Comparison of ENCODE assay signal across 13 cellular contexts in genomic region chr19:38699647-38700349, GRCh38. TPM values are rescaled to one million over a fixed set of nuclear protein-coding genes. Genes with fewer than 3 reads are reported as not detected.
A peak's percentile ranks its signal among the peaks of the same experiment; 100 is the strongest.
DNase-seq lines count a peak whose midpoint lies in the region; ATAC-seq, FAIRE-seq and TF ChIP-seq lines count a peak whose summit lies in the region.
"Had no signal": no experiment of that assay in that cellular context is flagged by ENCODE, and none has a peak within 500 bp of the region (broad histone marks: within the 10 kb centered on the region; RNA-seq: fewer than 3 reads in every experiment).

No MANE protein-coding gene starts in this region.

- H3K9me1 ChIP-seq in endothelial cell of umbilical vein (replicated peaks; ENCODE audit: control insufficient read depth, extremely low read depth, insufficient read depth, low read length), result no peaks in the 10 kb centered on the region

- intact Hi-C loops in endothelial cell of umbilical vein (cut with micrococcal nuclease) (loop anchor here (10.0 kb wide), 1 partner anchor 295 kb away; the partner anchor contains the start of gene FAM98C), lower leg skin (cut with DNase I; ENCODE audit: low total_unique reads) (no loop called here), testis (cut with DNase I; ENCODE audit: low total_unique reads) (no loop called here)
- intact Hi-C loops in activated T-helper 2 cell treated with anti-CD3 and anti-CD28 coated beads, Interferon-gamma antibody, Interleukin-2, Interleukin-4, amounts not matched to agents 10 μg/mL and 5 μg/mL and 100 μg/mL, durations not matched to agents 14 hours and 24 hours and 36 hours (cut with micrococcal nuclease), result no loop called here

- WGBS in lower leg skin, 2 donors, result 82 to 89% methylated on average over 18 of the region's 18 CpGs
- 80 to 91% methylated on average over 16 to 18 of the region's 18 CpGs for WGBS in testis, 2 donors

- ATAC-seq in thoracic aorta (ENCODE audit: insufficient number of reproducible peaks, low FRiP score, low read depth), result no peak

- no peak overlapping the region for H3K4me3 ChIP-seq in endothelial cell of umbilical vein (replicated peaks in 1 of 3; ENCODE audit: insufficient read depth in 1 of 3, low read depth in 1 of 3, low read length in 3 of 3)
- no peak overlapping the region for H3K4me3 ChIP-seq in muscle layer of colon (ENCODE audit: low read depth in 1 of 2, low read length in 2 of 2)
- H3K4me3 ChIP-seq in thoracic aorta, result no peak overlapping the region
- H3K4me3 ChIP-seq in lower leg skin (ENCODE audit: low read depth, poor library complexity, severe bottlenecking), result no peak overlapping the region
- no peak overlapping the region for H3K4me3 ChIP-seq in testis

- POLR2A ChIA-PET in endothelial cell of umbilical vein (lab: Charles Lee), result no interaction called here

- no peak for TF ChIP-seq CTCF in VCaP (conservative IDR thresholded peaks at IDR 0.05)
- TF ChIP-seq CTCF in endothelial cell of umbilical vein (IDR thresholded peaks at IDR 0.05; ENCODE audit: extremely low read depth in 1 of 2, insufficient read depth in 1 of 2, low read depth in 1 of 2, low read length in 2 of 2), result no peak
- no peak for TF ChIP-seq CTCF in thoracic aorta (IDR thresholded peaks at IDR 0.05)
- TF ChIP-seq CTCF in lower leg skin (IDR thresholded peaks at IDR 0.05), result no peak
- no peak for TF ChIP-seq CTCF in testis (IDR thresholded peaks at IDR 0.05)

- H3K79me2 ChIP-seq in endothelial cell of umbilical vein (ENCODE audit: control insufficient read depth, insufficient read depth, low read length), result peaks cover 74% of the 10 kb centered on the region

- no TSS peak for BruUV-seq in endothelial cell of umbilical vein (replicated peaks; lab: Mats Ljungman, UMichigan)

- H3K27ac ChIP-seq in VCaP (peak overlapping the region; percentile 19; the same call in 1 of the 2 replicates), endothelial cell of umbilical vein (ENCODE audit: insufficient read depth, low read depth, low read length) (peak overlapping the region; percentile 12), muscle layer of colon (ENCODE audit: low read depth, low read length) (peak overlapping the region; percentile 3), thoracic aorta (peak overlapping the region; percentile 97 to 100), testis (no peak overlapping the region)

- TF ChIP-seq POLR2A in endothelial cell of umbilical vein (IDR thresholded peaks at IDR 0.05; ENCODE audit: low read depth, low read length) (no peak), lower leg skin (IDR thresholded peaks at IDR 0.05) (no peak), testis (IDR thresholded peaks at IDR 0.05) (no peak)

- no peaks in the 10 kb centered on the region for H3K27me3 Mint-ChIP-seq in activated T-helper 2 cell treated with anti-CD3 and anti-CD28 coated beads, Interferon-gamma antibody, Interleukin-2, Interleukin-4, amounts not matched to agents 10 μg/mL and 5 μg/mL and 100 μg/mL, durations not matched to agents 14 hours and 24 hours and 36 hours (ENCODE audit: low read depth)
- H3K27me3 Mint-ChIP-seq: activated CD4-positive, alpha-beta T cell treated with anti-CD3 and anti-CD28 coated beads, Interleukin-2, amount 10 ng/mL, durations not matched to agents 24 days and 14 days had no signal

- no peak overlapping the region for H3K4me2 ChIP-seq in endothelial cell of umbilical vein (ENCODE audit: insufficient read depth, low read length)

- H4K20me1 ChIP-seq in endothelial cell of umbilical vein (replicated peaks; ENCODE audit: control insufficient read depth, extremely low read depth, insufficient read depth, low read length), result no peaks in the 10 kb centered on the region

- no peak overlapping the region for H3K27ac Mint-ChIP-seq in activated T-helper 2 cell treated with anti-CD3 and anti-CD28 coated beads, Interferon-gamma antibody, Interleukin-2, Interleukin-4, amounts not matched to agents 10 μg/mL and 5 μg/mL and 100 μg/mL, durations not matched to agents 14 hours and 24 hours and 36 hours

- dilution Hi-C loops in endothelial cell of umbilical vein (cut with MboI; ENCODE audit: extremely low pct_ligation_motif_present, low sequenced_read_pairs), result no loop called here

- no peak overlapping the region for H2AFZ ChIP-seq in endothelial cell of umbilical vein (ENCODE audit: low read depth, low read length)

- H3K36me3 Mint-ChIP-seq in activated T-helper 2 cell treated with anti-CD3 and anti-CD28 coated beads, Interferon-gamma antibody, Interleukin-2, Interleukin-4, amounts not matched to agents 10 μg/mL and 5 μg/mL and 100 μg/mL, durations not matched to agents 14 hours and 24 hours and 36 hours (ENCODE audit: low read depth), result peaks cover 43% of the 10 kb centered on the region

- no peak overlapping the region for H3K9ac ChIP-seq in endothelial cell of umbilical vein (replicated peaks; ENCODE audit: extremely low read depth, insufficient read depth, low read length)
- H3K9ac ChIP-seq in muscle layer of colon (ENCODE audit: low read length), result no peak overlapping the region

- H3K9me3 Mint-ChIP-seq in activated T-helper 2 cell treated with anti-CD3 and anti-CD28 coated beads, Interferon-gamma antibody, Interleukin-2, Interleukin-4, amounts not matched to agents 10 μg/mL and 5 μg/mL and 100 μg/mL, durations not matched to agents 14 hours and 24 hours and 36 hours, result no peaks in the 10 kb centered on the region
- H3K9me3 Mint-ChIP-seq: activated CD4-positive, alpha-beta T cell treated with anti-CD3 and anti-CD28 coated beads, Interleukin-2, amount 10 ng/mL, durations not matched to agents 24 days and 14 days had no signal

- H3K4me1 ChIP-seq in endothelial cell of umbilical vein (ENCODE audit: control insufficient read depth, extremely low read depth, insufficient read depth, low read length), result peaks cover 3% of the 10 kb centered on the region
- peaks cover 49% of the 10 kb centered on the region for H3K4me1 ChIP-seq in muscle layer of colon (ENCODE audit: insufficient read depth, low read length)
- H3K4me1 ChIP-seq in thoracic aorta (ENCODE audit: control insufficient read depth in 1 of 2, low read depth in 2 of 2), result peaks cover 64 to 92% of the 10 kb centered on the region in 2 donors
- peaks cover 21% of the 10 kb centered on the region for H3K4me1 ChIP-seq in testis

- no peak overlapping the region for H3K4me3 Mint-ChIP-seq in activated T-helper 2 cell treated with anti-CD3 and anti-CD28 coated beads, Interferon-gamma antibody, Interleukin-2, Interleukin-4, amounts not matched to agents 10 μg/mL and 5 μg/mL and 100 μg/mL, durations not matched to agents 14 hours and 24 hours and 36 hours (ENCODE audit: low read depth)

- no peaks in the 10 kb centered on the region for H3K9me3 ChIP-seq in endothelial cell of umbilical vein (replicated peaks; ENCODE audit: control insufficient read depth, insufficient read depth, low read length)
- H3K9me3 ChIP-seq in muscle layer of colon (ENCODE audit: low read length), result no peaks in the 10 kb centered on the region
- H3K9me3 ChIP-seq in thoracic aorta, result no peaks in the 10 kb centered on the region
- no peaks in the 10 kb centered on the region for H3K9me3 ChIP-seq in testis

- CTCF ChIA-PET in endothelial cell of umbilical vein (lab: Charles Lee), result interaction anchor here (2.1 kb wide), 1 partner anchor 66 kb away, joined by 10 read pairs; no protein-coding TSS in a partner anchor

- peaks cover 14 to 43% of the 10 kb centered on the region in 2 experiments for H3K36me3 ChIP-seq in endothelial cell of umbilical vein (ENCODE audit: control insufficient read depth in 2 of 2, extremely low read depth in 1 of 2, insufficient read depth in 2 of 2, low read length in 2 of 2)
- H3K36me3 ChIP-seq in muscle layer of colon (ENCODE audit: insufficient read depth, low read length), result peaks cover 50% of the 10 kb centered on the region
- peaks cover 41% of the 10 kb centered on the region for H3K36me3 ChIP-seq in thoracic aorta
- H3K36me3 ChIP-seq in testis (ENCODE audit: low read depth, missing control alignments), result no peaks in the 10 kb centered on the region

- DNase-seq in endothelial cell of umbilical vein (ENCODE audit: low read depth, low spot score) (peak; percentile 20), thoracic aorta (ENCODE audit: low spot score) (no peak), lower leg skin (ENCODE audit: low spot score in 2 of 2) (no peak), urothelium cell line (ENCODE audit: low spot score) (no peak), testis (no peak)
- DNase-seq in activated T-helper 2 cell treated with anti-CD3 and anti-CD28 coated beads, Interferon-gamma antibody, Interleukin-2, Interleukin-4, amounts not matched to agents 10 μg/mL and 5 μg/mL and 100 μg/mL, durations not matched to agents 14 hours and 24 hours and 36 hours (ENCODE audit: low spot score), result no peak
- DNase-seq: cortex of kidney, mesendoderm, NCI-H1417 treated with DMSO at 0.1 percent for 48 hours, NCI-H526 treated with DMSO at 0.1 percent for 48 hours had no signal

- peaks cover 37% of the 10 kb centered on the region for H3K4me1 Mint-ChIP-seq in activated T-helper 2 cell treated with anti-CD3 and anti-CD28 coated beads, Interferon-gamma antibody, Interleukin-2, Interleukin-4, amounts not matched to agents 10 μg/mL and 5 μg/mL and 100 μg/mL, durations not matched to agents 14 hours and 24 hours and 36 hours (ENCODE audit: low read depth)

- FAIRE-seq in endothelial cell of umbilical vein (lab: Jason Lieb, UNC), result peak; percentile 53
- no peak for FAIRE-seq in urothelium cell line (lab: Jason Lieb, UNC)

- H3K27me3 ChIP-seq in endothelial cell of umbilical vein (ENCODE audit: control insufficient read depth in 2 of 2, insufficient read depth in 2 of 2, low read length in 2 of 2) (no peaks in the 10 kb centered on the region), muscle layer of colon (ENCODE audit: control insufficient read depth in 1 of 2, insufficient read depth in 2 of 2, low read length in 2 of 2) (no peaks in the 10 kb centered on the region), thoracic aorta (replicated peaks; ENCODE audit: insufficient read depth) (no peaks in the 10 kb centered on the region), testis (no peaks in the 10 kb centered on the region)

RNA-seq across cellular contexts. Expression of gene CAPN12, which starts 44.5 kb away (rescaled TPM):
- not detected in 2 replicates for total RNA-seq in endothelial cell of umbilical vein
- 0.35 and 0.45 TPM in 2 replicates for polyA plus RNA-seq in endothelial cell of umbilical vein
- polyA plus RNA-seq in endothelial cell of umbilical vein (2011; cell fraction: cytosol; rRNA removed), result 0.18 and 0.23 TPM in 2 replicates
- polyA plus RNA-seq in endothelial cell of umbilical vein (2011; cell fraction: nucleus; rRNA removed), result 1.5 and 5.0 TPM in 2 replicates
- polyA plus RNA-seq in endothelial cell of umbilical vein (2012), result 0.11 and 0.65 TPM in 2 replicates
- polyA minus RNA-seq in endothelial cell of umbilical vein, result 0.19 and 0.32 TPM in 2 replicates
- polyA minus RNA-seq in endothelial cell of umbilical vein (2011; cell fraction: cytosol; rRNA and poly(A)+ RNA removed), result not detected
- polyA minus RNA-seq in endothelial cell of umbilical vein (2011; cell fraction: nucleus; rRNA and poly(A)+ RNA removed), result not detected in 2 replicates
- total RNA-seq in thoracic aorta, result 1 to 10 TPM in 1 of 2 donors, under 1 TPM in 1; 0.81 to 2.1 TPM
- 10 to 100 TPM in 3 of 4 donors, 1 to 10 TPM in 1; 7.6 to 20.0 (median 12.9) TPM for total RNA-seq in lower leg skin
- 2.9 and 3.6 TPM in 2 replicates for total RNA-seq in activated T-helper 2 cell treated with anti-CD3 and anti-CD28 coated beads, Interferon-gamma antibody, Interleukin-2, Interleukin-4, amounts not matched to agents 10 μg/mL and 5 μg/mL and 100 μg/mL, durations not matched to agents 14 hours and 24 hours and 36 hours
- total RNA-seq in testis, result 1 to 10 TPM; 4.6 to 5.5 TPM
- polyA plus RNA-seq in testis (ENCODE audit: insufficient read depth, low read depth, low replicate concordance), result 3.6 TPM

RNA-seq across cellular contexts. Expression of gene ACTN4, which starts 52.3 kb away (rescaled TPM):
- total RNA-seq in endothelial cell of umbilical vein (693 and 748 TPM in 2 replicates), thoracic aorta (1,000 to 10,000 TPM in 1 of 2 donors, 100 to 1,000 TPM in 1; 668 to 1,387 TPM), lower leg skin (100 to 1,000 TPM; 411 to 572 (median 469) TPM), testis (100 to 1,000 TPM; 112 to 135 TPM)
- polyA plus RNA-seq in endothelial cell of umbilical vein (313 and 329 TPM in 2 replicates), testis (ENCODE audit: insufficient read depth, low read depth, low replicate concordance) (158 TPM)
- polyA plus RNA-seq in endothelial cell of umbilical vein (2011; cell fraction: cytosol; rRNA removed), result 293 and 306 TPM in 2 replicates
- 829 and 939 TPM in 2 replicates for polyA plus RNA-seq in endothelial cell of umbilical vein (2011; cell fraction: nucleus; rRNA removed)
- 615 and 712 TPM in 2 replicates for polyA plus RNA-seq in endothelial cell of umbilical vein (2012)
- polyA minus RNA-seq in endothelial cell of umbilical vein, result 461 and 482 TPM in 2 replicates
- polyA minus RNA-seq in endothelial cell of umbilical vein (2011; cell fraction: cytosol; rRNA and poly(A)+ RNA removed), result 78.8 TPM
- polyA minus RNA-seq in endothelial cell of umbilical vein (2011; cell fraction: nucleus; rRNA and poly(A)+ RNA removed), result 238 and 273 TPM in 2 replicates
- total RNA-seq in activated T-helper 2 cell treated with anti-CD3 and anti-CD28 coated beads, Interferon-gamma antibody, Interleukin-2, Interleukin-4, amounts not matched to agents 10 μg/mL and 5 μg/mL and 100 μg/mL, durations not matched to agents 14 hours and 24 hours and 36 hours, result 329 and 334 TPM in 2 replicates

Comparison
In these comparisons a context has a peak if more than half of its experiments do, and no peak if none do; other contexts are left out.
1. H3K27ac ChIP-seq: peak in VCaP (single experiment), endothelial cell of umbilical vein (single experiment), muscle layer of colon (single experiment) and thoracic aorta (2 of 2); none in testis (0 of 2).